In the genomic region with DNA sequence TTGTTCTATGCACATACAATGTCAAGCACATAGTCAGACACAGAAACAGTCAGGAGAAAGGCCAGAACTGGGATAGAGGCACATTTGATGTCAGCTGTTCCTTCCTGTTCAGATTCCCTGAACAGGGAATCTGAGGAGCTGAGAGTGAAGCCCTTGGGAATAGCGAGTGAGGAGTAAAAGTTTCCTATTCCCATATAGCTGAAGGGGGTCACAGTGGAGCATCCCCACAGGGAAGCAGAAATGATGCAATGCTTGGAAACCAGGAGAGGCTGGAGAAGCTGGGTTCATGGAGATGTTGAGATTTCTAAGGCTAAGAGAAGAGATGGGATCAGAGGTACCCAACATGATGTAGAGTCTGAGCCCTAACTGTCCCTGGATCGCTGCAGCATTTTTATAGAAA, we compare ENCODE assay signal across 31 cellular contexts. TPM values are rescaled to one million over a fixed set of nuclear protein-coding genes. Genes with fewer than 3 reads are reported as not detected.
"Had no signal": no experiment of that assay in that cellular context is flagged by ENCODE, and none has a peak within 500 bp of the region (broad histone marks: within the 10 kb centered on the region; RNA-seq: fewer than 3 reads in every experiment).

No MANE protein-coding gene starts in this region.

- H3K27ac Mint-ChIP-seq: activated CD4-positive, alpha-beta T cell treated with anti-CD3 and anti-CD28 coated beads, Interleukin-2, amount 10 ng/mL, durations not matched to agents 7 days and 5 days; activated CD8-positive, alpha-beta T cell treated with anti-CD3 and anti-CD28 coated beads for 36 hours; activated naive CD8-positive, alpha-beta T cell treated with anti-CD3 and anti-CD28 coated beads, Interleukin-2, amount 50 U/mL, for 24 hours; activated T-helper 17 cell treated with anti-CD3 and anti-CD28 coated beads, Interleukin-2, amount 50 U/mL, for 72 hours; dendritic cell treated with granulocyte-macrophage colony-stimulating factor and Interleukin-4, amounts not matched to agents 40 ng/mL and 50 ng/mL, for 4 days had no signal

- H3K4me3 Mint-ChIP-seq: activated CD4-positive, alpha-beta T cell treated with anti-CD3 and anti-CD28 coated beads, Interleukin-2, amount 10 ng/mL, durations not matched to agents 7 days and 5 days; activated CD8-positive, alpha-beta T cell treated with anti-CD3 and anti-CD28 coated beads for 36 hours; activated naive CD8-positive, alpha-beta T cell treated with anti-CD3 and anti-CD28 coated beads, Interleukin-2, amount 50 U/mL, for 24 hours; activated T-cell treated with anti-CD3 and anti-CD28 coated beads, Interleukin-2, amount 50 U/mL, for 4 hours; activated T-helper 17 cell treated with anti-CD3 and anti-CD28 coated beads, Interleukin-2, amount 50 U/mL, for 72 hours; dendritic cell treated with granulocyte-macrophage colony-stimulating factor and Interleukin-4, amounts not matched to agents 40 ng/mL and 50 ng/mL, for 4 days; naive thymus-derived CD4-positive, alpha-beta T cell had no signal

- H3K27me3 ChIP-seq: foreskin keratinocyte, pancreas, testis, transverse colon had no signal

- H3K9me3 ChIP-seq: esophagus muscularis mucosa, pancreas, prostate gland, spleen, testis, transverse colon had no signal

- H3K4me1 Mint-ChIP-seq: activated CD4-positive, alpha-beta T cell treated with anti-CD3 and anti-CD28 coated beads, Interleukin-2, amount 10 ng/mL, durations not matched to agents 7 days and 5 days; activated naive CD8-positive, alpha-beta T cell treated with anti-CD3 and anti-CD28 coated beads, Interleukin-2, amount 50 U/mL, for 24 hours; activated T-helper 17 cell treated with anti-CD3 and anti-CD28 coated beads, Interleukin-2, amount 50 U/mL, for 72 hours; naive thymus-derived CD4-positive, alpha-beta T cell had no signal

- H3K4me3 ChIP-seq: esophagus muscularis mucosa, pancreas, prostate gland, spleen, testis, transverse colon had no signal

- H3K36me3 Mint-ChIP-seq: naive thymus-derived CD4-positive, alpha-beta T cell had no signal

- DNase-seq: activated CD4-positive, alpha-beta T cell treated with anti-CD3 and anti-CD28 coated beads for 1 hour; activated CD4-positive, alpha-beta T cell treated with anti-CD3 and anti-CD28 coated beads, Interleukin-2, amount 10 ng/mL, durations not matched to agents 7 days and 5 days; activated CD8-positive, alpha-beta T cell treated with anti-CD3 and anti-CD28 coated beads for 36 hours; activated gamma-delta T cell treated with Interleukin-2 at 50 U/mL for 16 hours; activated naive CD4-positive, alpha-beta T cell treated with anti-CD3 and anti-CD28 coated beads, Interleukin-2, amount 50 U/mL, for 16 hours; activated naive CD8-positive, alpha-beta T cell treated with anti-CD3 and anti-CD28 coated beads, Interleukin-2, amount 50 U/mL, for 24 hours; activated T-cell treated with anti-CD3 and anti-CD28 coated beads, Interleukin-2, amount 50 U/mL, for 4 hours; amygdala; central memory CD4-positive, alpha-beta T cell; effector CD4-positive, alpha-beta T cell; foreskin keratinocyte; hippocampal formation; left cardiac atrium; midbrain; naive thymus-derived CD4-positive, alpha-beta T cell; nucleus accumbens; pancreas; retina; spleen; stimulated activated naive CD8-positive, alpha-beta T cell treated with anti-CD3 and anti-CD28 coated beads, Interleukin-15, Interleukin-2, amounts not matched to agents 100 U/mL and 50 U/mL, for 24 hours; T-helper 2 cell; testis; transverse colon had no signal

- H3K9me3 Mint-ChIP-seq: activated CD4-positive, alpha-beta T cell treated with anti-CD3 and anti-CD28 coated beads, Interleukin-2, amount 10 ng/mL, durations not matched to agents 7 days and 5 days; activated CD8-positive, alpha-beta T cell treated with anti-CD3 and anti-CD28 coated beads for 36 hours; activated naive CD8-positive, alpha-beta T cell treated with anti-CD3 and anti-CD28 coated beads, Interleukin-2, amount 50 U/mL, for 24 hours; activated T-cell treated with anti-CD3 and anti-CD28 coated beads, Interleukin-2, amount 50 U/mL, for 4 hours; activated T-helper 17 cell treated with anti-CD3 and anti-CD28 coated beads, Interleukin-2, amount 50 U/mL, for 72 hours; dendritic cell treated with granulocyte-macrophage colony-stimulating factor and Interleukin-4, amounts not matched to agents 40 ng/mL and 50 ng/mL, for 4 days had no signal

- H3K36me3 ChIP-seq: esophagus muscularis mucosa, pancreas, prostate gland, spleen, transverse colon had no signal

- H3K27ac ChIP-seq: esophagus muscularis mucosa, foreskin keratinocyte, pancreas, prostate gland, spleen, testis, transverse colon had no signal

- H3K27me3 Mint-ChIP-seq: activated CD4-positive, alpha-beta T cell treated with anti-CD3 and anti-CD28 coated beads, Interleukin-2, amount 10 ng/mL, durations not matched to agents 7 days and 5 days; activated CD8-positive, alpha-beta T cell treated with anti-CD3 and anti-CD28 coated beads for 36 hours; activated naive CD8-positive, alpha-beta T cell treated with anti-CD3 and anti-CD28 coated beads, Interleukin-2, amount 50 U/mL, for 24 hours had no signal

- ATAC-seq: activated CD8-positive, alpha-beta T cell treated with anti-CD3 and anti-CD28 coated beads for 36 hours; activated naive CD8-positive, alpha-beta T cell treated with anti-CD3 and anti-CD28 coated beads, Interleukin-2, amount 50 U/mL, for 24 hours; activated T-cell treated with anti-CD3 and anti-CD28 coated beads, Interleukin-2, amount 50 U/mL, for 4 hours; activated T-helper 17 cell treated with anti-CD3 and anti-CD28 coated beads, Interleukin-2, amount 50 U/mL, for 72 hours; foreskin keratinocyte; naive thymus-derived CD4-positive, alpha-beta T cell; pancreas; stimulated activated naive CD8-positive, alpha-beta T cell treated with anti-CD3 and anti-CD28 coated beads, Interleukin-15, Interleukin-2, amounts not matched to agents 100 U/mL and 50 U/mL, for 24 hours had no signal

- FAIRE-seq: keratinocyte, pancreas had no signal

- H3K4me1 ChIP-seq: esophagus muscularis mucosa, pancreas, prostate gland, spleen, testis, transverse colon had no signal

RNA-seq across cellular contexts. Expression of gene DYDC2, which starts 40.4 kb away (rescaled TPM):
- total RNA-seq: activated CD4-positive, alpha-beta T cell treated with anti-CD3 and anti-CD28 coated beads, Interleukin-2, amount 10 ng/mL, durations not matched to agents 7 days and 5 days; activated T-cell treated with anti-CD3 and anti-CD28 coated beads, Interleukin-2, amount 50 U/mL, for 4 hours; activated T-helper 17 cell treated with anti-CD3 and anti-CD28 coated beads, Interleukin-2, amount 50 U/mL, for 72 hours; esophagus muscularis mucosa; left cardiac atrium; naive thymus-derived CD4-positive, alpha-beta T cell; prostate gland; spleen; transverse colon; urinary bladder had no signal
- polyA plus RNA-seq: keratinocyte; naive thymus-derived CD4-positive, alpha-beta T cell; spleen; urinary bladder had no signal

RNA-seq across cellular contexts. Expression of gene DYDC1, which starts 40.5 kb away (rescaled TPM):
- total RNA-seq: activated CD4-positive, alpha-beta T cell treated with anti-CD3 and anti-CD28 coated beads, Interleukin-2, amount 10 ng/mL, durations not matched to agents 7 days and 5 days; activated CD8-positive, alpha-beta T cell treated with anti-CD3 and anti-CD28 coated beads for 36 hours; activated T-cell treated with anti-CD3 and anti-CD28 coated beads, Interleukin-2, amount 50 U/mL, for 4 hours; activated T-helper 17 cell treated with anti-CD3 and anti-CD28 coated beads, Interleukin-2, amount 50 U/mL, for 72 hours; esophagus muscularis mucosa; foreskin keratinocyte; left cardiac atrium; lower leg skin; naive thymus-derived CD4-positive, alpha-beta T cell; pancreas; spleen; transverse colon; urinary bladder had no signal
- polyA plus RNA-seq: foreskin keratinocyte; keratinocyte; naive thymus-derived CD4-positive, alpha-beta T cell; neural cell; pancreas; spleen; urinary bladder had no signal
